In the genomic region with DNA sequence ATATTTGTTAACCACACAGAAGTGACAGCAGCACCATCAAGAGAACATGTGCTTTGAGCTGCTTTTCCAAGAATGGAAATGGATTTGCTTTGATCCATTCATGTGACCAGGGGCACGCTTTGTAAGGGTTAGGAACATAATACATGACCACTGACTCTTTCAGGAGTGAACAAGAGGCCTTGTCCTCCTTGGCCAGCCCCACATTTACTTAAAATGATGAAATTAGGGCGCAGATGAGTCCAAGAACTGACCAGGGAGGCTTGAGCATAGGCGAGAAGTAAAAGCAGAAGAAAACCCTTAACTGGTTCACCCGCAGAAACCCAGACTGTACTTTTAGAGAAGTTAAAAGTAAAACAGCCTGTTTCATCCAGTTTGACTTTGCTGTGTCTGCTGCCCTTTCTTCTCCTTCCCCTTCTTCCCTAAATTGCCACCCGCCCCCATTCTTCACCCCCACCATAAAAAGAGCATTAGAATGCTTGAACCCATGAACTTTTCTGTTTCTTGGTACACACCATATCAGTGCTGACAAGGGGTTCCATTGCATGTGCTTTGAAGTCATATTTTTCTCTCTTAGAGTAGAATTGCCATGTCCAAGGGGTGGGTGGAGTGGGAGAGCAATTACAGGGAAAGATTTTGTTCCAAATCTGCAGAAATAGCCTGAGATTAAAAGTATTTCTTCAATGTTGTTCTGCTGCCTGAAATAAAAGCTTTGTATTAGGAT, we compare ENCODE assay signal across 19 cellular contexts. TPM values are rescaled to one million over a fixed set of nuclear protein-coding genes. Genes with fewer than 3 reads are reported as not detected.
DNase-seq lines count a peak whose midpoint lies in the region; ATAC-seq and TF ChIP-seq lines count a peak whose summit lies in the region.
"Had no signal": no experiment of that assay in that cellular context is flagged by ENCODE, and none has a peak within 500 bp of the region (broad histone marks: within the 10 kb centered on the region; RNA-seq: fewer than 3 reads in every experiment).

No MANE protein-coding gene starts in this region.

- no peak for ATAC-seq in gastrocnemius medialis
- ATAC-seq in naive thymus-derived CD8-positive, alpha-beta T cell, result no peak
- ATAC-seq in HG03520 (IDR thresholded peaks at IDR 0.05; ENCODE audit: unreplicated experiment), result no peak
- ATAC-seq: esophagus mucosa, GM12878 had no signal

- H3K4me1 Mint-ChIP-seq in dendritic cell treated with granulocyte-macrophage colony-stimulating factor and Interleukin-4, amounts not matched to agents 40 ng/mL and 50 ng/mL, for 4 days (ENCODE audit: low read depth), result peaks cover 49% of the 10 kb centered on the region
- H3K4me1 Mint-ChIP-seq in T-helper 2 cell treated with Interferon-gamma antibody and Interleukin-4, amounts not matched to agents 5 μg/mL and 100 μg/mL, for 36 hours (ENCODE audit: low read depth), result peaks cover 30% of the 10 kb centered on the region
- H3K4me1 Mint-ChIP-seq in naive thymus-derived CD8-positive, alpha-beta T cell, result peaks cover 15 to 34% (median 28%) of the 10 kb centered on the region in 4 donors

- no peak for TF ChIP-seq POLR2A in gastrocnemius medialis (IDR thresholded peaks at IDR 0.05)

- peaks cover 28 to 30% of the 10 kb centered on the region in 2 donors for H3K4me1 ChIP-seq in gastrocnemius medialis

- H3K27me3 ChIP-seq in gastrocnemius medialis, result no peaks in the 10 kb centered on the region
- H3K27me3 ChIP-seq: SJCRH30 had no signal

- in situ Hi-C loops in gastrocnemius medialis (cut with MboI; ENCODE audit: low sequenced_read_pairs in 4 of 4), result no loop called here

- H3K9me3 ChIP-seq in gastrocnemius medialis, result no peaks in the 10 kb centered on the region
- H3K9me3 ChIP-seq: SJCRH30 had no signal

- no peak for TF ChIP-seq CTCF in gastrocnemius medialis (IDR thresholded peaks at IDR 0.05 in 4 of 5, conservative IDR thresholded peaks at IDR 0.05 in 1 of 5)

- H3K36me3 Mint-ChIP-seq in dendritic cell treated with granulocyte-macrophage colony-stimulating factor and Interleukin-4, amounts not matched to agents 40 ng/mL and 50 ng/mL, for 4 days (ENCODE audit: low read depth), result peaks cover 24% of the 10 kb centered on the region
- H3K36me3 Mint-ChIP-seq in T-helper 2 cell treated with Interferon-gamma antibody and Interleukin-4, amounts not matched to agents 5 μg/mL and 100 μg/mL, for 36 hours (ENCODE audit: low read depth), result peaks cover 14% of the 10 kb centered on the region
- H3K36me3 Mint-ChIP-seq in naive thymus-derived CD8-positive, alpha-beta T cell, result no peaks in the 10 kb centered on the region
- H3K36me3 Mint-ChIP-seq: IgD-negative memory B cell had no signal

- peak overlapping the region; percentile 9 for H3K4me3 Mint-ChIP-seq in dendritic cell treated with granulocyte-macrophage colony-stimulating factor and Interleukin-4, amounts not matched to agents 40 ng/mL and 50 ng/mL, for 4 days
- no peak overlapping the region for H3K4me3 Mint-ChIP-seq in T-helper 2 cell treated with Interferon-gamma antibody and Interleukin-4, amounts not matched to agents 5 μg/mL and 100 μg/mL, for 36 hours
- peak overlapping the region in 1 of 10 donors; percentile 5 for H3K4me3 Mint-ChIP-seq in naive thymus-derived CD8-positive, alpha-beta T cell
- H3K4me3 Mint-ChIP-seq: activated naive CD8-positive, alpha-beta T cell treated with anti-CD3 and anti-CD28 coated beads for 36 hours had no signal

- peak overlapping the region; percentile 100 for H3K27ac Mint-ChIP-seq in dendritic cell treated with granulocyte-macrophage colony-stimulating factor and Interleukin-4, amounts not matched to agents 40 ng/mL and 50 ng/mL, for 4 days
- H3K27ac Mint-ChIP-seq in T-helper 2 cell treated with Interferon-gamma antibody and Interleukin-4, amounts not matched to agents 5 μg/mL and 100 μg/mL, for 36 hours, result no peak overlapping the region
- H3K27ac Mint-ChIP-seq in naive thymus-derived CD8-positive, alpha-beta T cell, result peak overlapping the region in 1 of 10 donors; percentile 26
- H3K27ac Mint-ChIP-seq: activated naive CD8-positive, alpha-beta T cell treated with anti-CD3 and anti-CD28 coated beads for 36 hours had no signal

- H3K27ac ChIP-seq in gastrocnemius medialis, result peak overlapping the region; percentile 94 to 99 (median 97)
- H3K27ac ChIP-seq: SJCRH30 had no signal

- DNase-seq in CD1c-positive myeloid dendritic cell (ENCODE audit: extremely low spot score) (peak; percentile 84), NOMO-1 (lab: John Stamatoyannopoulos, UW; ENCODE audit: unreplicated experiment in 2 of 2) (peak; percentile 57 to 83), gastrocnemius medialis (no peak)
- no peak for DNase-seq in stimulated activated naive CD4-positive, alpha-beta T cell treated with Interleukin-2 at 50 U/mL for 16 hours (lab: John Stamatoyannopoulos, UW)
- DNase-seq in T-helper 2 cell treated with Interferon-gamma antibody and Interleukin-4, amounts not matched to agents 5 μg/mL and 100 μg/mL, for 36 hours (ENCODE audit: low spot score), result no peak
- DNase-seq in naive thymus-derived CD8-positive, alpha-beta T cell, result no peak
- DNase-seq: activated CD4-positive, CD25-positive, alpha-beta regulatory T cell; activated naive CD8-positive, alpha-beta T cell treated with anti-CD3 and anti-CD28 coated beads for 36 hours; NCI-H187 treated with DMSO at 0.1 percent for 48 hours; NCI-H774; SJCRH30; stimulated activated CD4-positive, alpha-beta T cell treated with anti-CD3 and anti-CD28 coated beads, Interleukin-15, amount 100 ng/mL, for 24 hours had no signal

- H3K9me3 Mint-ChIP-seq in dendritic cell treated with granulocyte-macrophage colony-stimulating factor and Interleukin-4, amounts not matched to agents 40 ng/mL and 50 ng/mL, for 4 days, result no peaks in the 10 kb centered on the region
- no peaks in the 10 kb centered on the region for H3K9me3 Mint-ChIP-seq in T-helper 2 cell treated with Interferon-gamma antibody and Interleukin-4, amounts not matched to agents 5 μg/mL and 100 μg/mL, for 36 hours
- H3K9me3 Mint-ChIP-seq in naive thymus-derived CD8-positive, alpha-beta T cell, result no peaks in the 10 kb centered on the region
- H3K9me3 Mint-ChIP-seq: activated naive CD8-positive, alpha-beta T cell treated with anti-CD3 and anti-CD28 coated beads for 36 hours; IgD-negative memory B cell had no signal

- H3K27me3 Mint-ChIP-seq in dendritic cell treated with granulocyte-macrophage colony-stimulating factor and Interleukin-4, amounts not matched to agents 40 ng/mL and 50 ng/mL, for 4 days, result peaks cover 2% of the 10 kb centered on the region
- peaks cover 46% of the 10 kb centered on the region for H3K27me3 Mint-ChIP-seq in T-helper 2 cell treated with Interferon-gamma antibody and Interleukin-4, amounts not matched to agents 5 μg/mL and 100 μg/mL, for 36 hours (ENCODE audit: low read depth)
- H3K27me3 Mint-ChIP-seq in naive thymus-derived CD8-positive, alpha-beta T cell, result peaks cover 6 to 65% (median 17%) of the 10 kb centered on the region in 5 donors

- no peak overlapping the region for H3K4me3 ChIP-seq in gastrocnemius medialis
- H3K4me3 ChIP-seq: GM12878, lung, SJCRH30 had no signal

- intact Hi-C loops in dendritic cell treated with granulocyte-macrophage colony-stimulating factor and Interleukin-4, amounts not matched to agents 40 ng/mL and 50 ng/mL, for 4 days (cut with micrococcal nuclease), result loop anchor here (5.0 kb wide), 2 partner anchors 198 to 393 kb away; a partner anchor contains a TSS
- intact Hi-C loops in gastrocnemius medialis (cut with DNase I; ENCODE audit: low total_unique reads), result loop anchor here (2.0 to 10.0 kb wide), 2 partner anchors 93 to 159 kb away; no protein-coding TSS in a partner anchor

- peaks cover 14 to 22% of the 10 kb centered on the region in 2 donors for H3K36me3 ChIP-seq in gastrocnemius medialis
- H3K36me3 ChIP-seq: SJCRH30 had no signal

- POLR2A ChIA-PET in naive thymus-derived CD8-positive, alpha-beta T cell (lab: Charles Lee), result no interaction called here

RNA-seq across cellular contexts. Expression of a gene that starts 2.6 kb away (rescaled TPM):
- total RNA-seq in gastrocnemius medialis, result over 10,000 TPM in 2 of 4 donors, 1,000 to 10,000 TPM in 2; 4,746 to 22,010 (median 11,052) TPM
- 10 to 100 TPM; 10.2 to 12.7 TPM for total RNA-seq in naive thymus-derived CD8-positive, alpha-beta T cell
- polyA plus RNA-seq in naive thymus-derived CD8-positive, alpha-beta T cell, result 10 to 100 TPM in 1 of 3 donors, 1 to 10 TPM in 2; 4.8 to 38.1 (median 8.3) TPM

RNA-seq across cellular contexts. Expression of a gene that starts 6.3 kb away (rescaled TPM):
- total RNA-seq in gastrocnemius medialis, result not detected
- total RNA-seq in naive thymus-derived CD8-positive, alpha-beta T cell, result not detected
- not detected for polyA plus RNA-seq in naive thymus-derived CD8-positive, alpha-beta T cell
- total RNA-seq: activated naive CD8-positive, alpha-beta T cell treated with anti-CD3 and anti-CD28 coated beads for 36 hours; esophagus mucosa; GM12878; lung; osteoblast; SJCRH30 had no signal
- polyA plus RNA-seq: lung had no signal

RNA-seq across cellular contexts. Expression of a gene that starts 55.7 kb away (rescaled TPM):
- total RNA-seq in gastrocnemius medialis, result not detected
- total RNA-seq in naive thymus-derived CD8-positive, alpha-beta T cell, result not detected
- polyA plus RNA-seq in naive thymus-derived CD8-positive, alpha-beta T cell, result not detected
- total RNA-seq: activated naive CD8-positive, alpha-beta T cell treated with anti-CD3 and anti-CD28 coated beads for 36 hours; esophagus mucosa; lung; osteoblast; SJCRH30 had no signal
- polyA plus RNA-seq: IgD-negative memory B cell had no signal

Comparison
In these comparisons a context has a peak if more than half of its experiments do, and no peak if none do; other contexts are left out.
1. DNase-seq: peak in CD1c-positive myeloid dendritic cell (single experiment) and NOMO-1 (2 of 2); none in gastrocnemius medialis (0 of 2), stimulated activated naive CD4-positive, alpha-beta T cell treated with Interleukin-2 at 50 U/mL for 16 hours (single experiment), T-helper 2 cell treated with Interferon-gamma antibody and Interleukin-4, amounts not matched to agents 5 μg/mL and 100 μg/mL, for 36 hours (single experiment) and naive thymus-derived CD8-positive, alpha-beta T cell (0 of 10).
2. RNA of a gene that starts 2.6 kb away (total RNA-seq): 4,746 to 22,010 TPM in gastrocnemius medialis; 10.2 to 12.7 TPM in naive thymus-derived CD8-positive, alpha-beta T cell; every median in the first group is over 100 times any median in the second.